Comparison of ENCODE assay signal across 8 cellular contexts in the genomic region with DNA sequence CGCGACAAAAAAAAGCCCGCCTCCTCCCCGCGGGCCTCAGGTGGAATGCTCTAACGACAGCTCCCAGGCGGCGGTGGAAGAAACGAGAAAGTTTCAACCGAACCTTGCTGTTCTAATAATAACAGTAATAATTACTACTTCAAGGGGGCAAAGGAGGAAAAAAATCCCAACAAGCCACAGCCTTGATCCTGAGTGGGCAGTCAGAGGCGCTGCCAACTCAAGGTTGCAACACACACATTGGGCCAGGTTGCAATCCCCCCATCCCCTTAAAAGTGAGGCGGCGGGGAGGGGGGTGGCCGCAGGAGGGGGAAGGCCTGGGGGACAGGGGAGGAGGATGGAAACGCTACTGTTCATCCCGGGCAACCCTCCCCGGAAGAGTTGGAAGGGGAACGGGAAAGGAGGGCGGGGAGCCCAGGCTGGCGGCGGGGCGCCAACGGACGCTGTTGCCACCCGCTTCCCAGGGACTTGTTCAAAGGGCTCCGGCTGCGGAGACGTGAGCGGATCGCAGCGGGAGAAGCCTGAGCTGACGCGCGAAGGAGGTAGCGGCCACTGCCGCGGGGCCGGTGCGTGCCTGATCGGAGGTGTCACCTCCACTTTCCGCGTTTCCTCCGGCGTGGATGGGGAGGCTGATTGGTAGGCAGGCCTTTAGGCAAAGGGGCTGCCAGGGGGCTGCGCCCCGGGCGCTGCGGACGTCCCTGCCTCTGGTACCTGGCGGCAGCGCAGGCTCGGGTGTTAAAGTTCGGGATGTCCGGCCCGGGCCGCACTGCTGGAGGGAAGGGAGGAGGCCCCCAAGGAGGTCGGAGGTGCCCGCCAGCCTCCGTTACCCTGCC. TPM values are rescaled to one million over a fixed set of nuclear protein-coding genes. Genes with fewer than 3 reads are reported as not detected.
DNase-seq lines count a peak whose midpoint lies in the region; ATAC-seq and TF ChIP-seq lines count a peak whose summit lies in the region.

No MANE protein-coding gene starts in this region.

- peak overlapping the region; percentile 96 to 100 (median 99) for H3K27ac Mint-ChIP-seq in CD8-positive, alpha-beta memory T cell
- H3K27ac Mint-ChIP-seq in H9: no peak overlapping the region; a peak in 1 of 7 replicates
- peak overlapping the region; percentile 96 for H3K27ac Mint-ChIP-seq in stimulated activated naive B cell treated with anti-CD40 and anti-IgM and Interleukin-4, amounts not matched to agents 10 μg/mL and 1 μg/mL and 100 μg/mL, for 72 hours

- H3K79me2 ChIP-seq in H9 (ENCODE audit: insufficient read depth, low read length): no peaks in the 10 kb centered on the region

- peak overlapping the region; percentile 91 for H3K27ac ChIP-seq in CD8-positive, alpha-beta memory T cell (ENCODE audit: low read depth, low read length)
- H3K27ac ChIP-seq in H9 (ENCODE audit: insufficient read length, low read depth, low read length) (no peak overlapping the region), esophagus squamous epithelium (peak overlapping the region; percentile 97 to 99 (median 98)), muscle layer of duodenum (ENCODE audit: low read length) (peak overlapping the region; percentile 78)

- no peak overlapping the region for H4K5ac ChIP-seq in H9 (ENCODE audit: insufficient read length, low read depth, low read length)

- H3K23ac ChIP-seq in H9 (ENCODE audit: insufficient read length, low read depth, low read length): no peak overlapping the region

- no peaks in the 10 kb centered on the region for H3K27me3 ChIP-seq in CD8-positive, alpha-beta memory T cell (ENCODE audit: insufficient read depth, low read length, poor library complexity, severe bottlenecking)
- H3K27me3 ChIP-seq in H9 (ENCODE audit: insufficient read depth, low read length): peaks cover 15% of the 10 kb centered on the region; the same call in 1 of the 2 replicates
- no peaks in the 10 kb centered on the region for H3K27me3 ChIP-seq in esophagus squamous epithelium
- no peaks in the 10 kb centered on the region for H3K27me3 ChIP-seq in muscle layer of duodenum (ENCODE audit: low read depth, low read length)

- no peaks in the 10 kb centered on the region for H3K9me3 ChIP-seq in CD8-positive, alpha-beta memory T cell (ENCODE audit: low read length)
- H3K9me3 ChIP-seq in H9 (ENCODE audit: control insufficient read depth, low read depth, low read length) (no peaks in the 10 kb centered on the region), esophagus squamous epithelium (no peaks in the 10 kb centered on the region), muscle layer of duodenum (ENCODE audit: control insufficient read depth in 1 of 2, low read length in 2 of 2) (no peaks in the 10 kb centered on the region)

- peaks cover 4% of the 10 kb centered on the region in 2 donors for H3K27me3 Mint-ChIP-seq in CD8-positive, alpha-beta memory T cell
- H3K27me3 Mint-ChIP-seq in H9 (ENCODE audit: low read depth): peaks cover 96% of the 10 kb centered on the region
- peaks cover 7 to 17% of the 10 kb centered on the region in 2 donors for H3K27me3 Mint-ChIP-seq in stimulated activated naive B cell treated with anti-CD40 and anti-IgM and Interleukin-4, amounts not matched to agents 10 μg/mL and 1 μg/mL and 100 μg/mL, for 72 hours

- no peak overlapping the region for H3T11ph ChIP-seq in H9 (ENCODE audit: low read length)

- no peak overlapping the region for H2BK120ac ChIP-seq in H9 (ENCODE audit: low read depth, low read length, poor library complexity, severe bottlenecking)

- peaks cover 36% of the 10 kb centered on the region for H3K23me2 ChIP-seq in H9 (ENCODE audit: insufficient read length, low read depth, low read length, poor library complexity, severe bottlenecking)

- POLR2A ChIA-PET in CD8-positive, alpha-beta memory T cell (lab: Charles Lee): interaction anchor here (1.4 to 4.8 kb wide), 4 partner anchors 8 to 1510 kb away, joined by 3 to 44 read pairs (median 16); a partner anchor contains a TSS

- peak overlapping the region; percentile 92 for H3K4me3 ChIP-seq in CD8-positive, alpha-beta memory T cell (ENCODE audit: low read length)
- H3K4me3 ChIP-seq in esophagus squamous epithelium (peak overlapping the region; percentile 60 to 89 (median 82)), muscle layer of duodenum (ENCODE audit: low read depth in 1 of 2, low read length in 2 of 2) (peak overlapping the region; percentile 82 to 97)

- H3K4me1 Mint-ChIP-seq in CD8-positive, alpha-beta memory T cell: peaks cover 33 to 50% (median 43%) of the 10 kb centered on the region in 3 donors
- H3K4me1 Mint-ChIP-seq in H9: peaks cover 25 to 28% of the 10 kb centered on the region in 2 experiments
- peaks cover 15 to 29% of the 10 kb centered on the region in 2 donors for H3K4me1 Mint-ChIP-seq in stimulated activated naive B cell treated with anti-CD40 and anti-IgM and Interleukin-4, amounts not matched to agents 10 μg/mL and 1 μg/mL and 100 μg/mL, for 72 hours

- DNase-seq in CD8-positive, alpha-beta memory T cell: peak; percentile 42 to 74 (median 45)
- DNase-seq in H9 (peak; percentile 59), NCI-H774 (lab: John Stamatoyannopoulos, UW) (peak; percentile 42), activated T-helper 1 cell treated with Interleukin-2 at 50 U/mL for 16 hours (ENCODE audit: low read depth) (peak; percentile 31), esophagus squamous epithelium (lab: John Stamatoyannopoulos, UW) (no peak)
- DNase-seq in stimulated activated naive B cell treated with anti-CD40 and anti-IgM and Interleukin-4, amounts not matched to agents 10 μg/mL and 1 μg/mL and 100 μg/mL, for 72 hours: peak; percentile 40

- TF ChIP-seq CTCF in H9 (conservative IDR thresholded peaks at IDR 0.05): no peak
- no peak for TF ChIP-seq CTCF in esophagus squamous epithelium (IDR thresholded peaks at IDR 0.05)

- no peak overlapping the region for H2BK20ac ChIP-seq in H9 (ENCODE audit: low read depth, low read length, poor library complexity, severe bottlenecking)

- H3K4ac ChIP-seq in H9 (ENCODE audit: low read depth, low read length): no peak overlapping the region

- no peak for TF ChIP-seq POLR2A in esophagus squamous epithelium (IDR thresholded peaks at IDR 0.05)

- H3K4me2 ChIP-seq in H9 (ENCODE audit: insufficient read depth, insufficient read length, low read length): peak overlapping the region; percentile 95

- H2BK12ac ChIP-seq in H9 (ENCODE audit: insufficient read length, low read depth, low read length): no peak overlapping the region

- no peak overlapping the region for H2AK5ac ChIP-seq in H9 (ENCODE audit: insufficient read length, low read length)

- H2BK15ac ChIP-seq in H9 (ENCODE audit: low read depth, low read length): no peak overlapping the region

- WGBS in H9 (ENCODE audit: extremely low coverage, insufficient read length, low lambda C conversion rate): no CpG with 5 or more reads among the region's 59 CpGs
- WGBS in esophagus squamous epithelium, 2 donors: 1% methylated on average over 10 to 16 of the region's 59 CpGs

- H3K79me1 ChIP-seq in H9 (ENCODE audit: insufficient read depth, low read depth, low read length, poor library complexity, severe bottlenecking): no peaks in the 10 kb centered on the region

- intact Hi-C loops in esophagus squamous epithelium (cut with DNase I): no loop called here

- H4K20me1 ChIP-seq in H9 (ENCODE audit: control insufficient read depth, insufficient read depth, insufficient read length): peaks cover 4% of the 10 kb centered on the region

- peaks cover 0 to 3% (median 2%) of the 10 kb centered on the region in 5 donors for H3K9me3 Mint-ChIP-seq in CD8-positive, alpha-beta memory T cell
- no peaks in the 10 kb centered on the region; a peak in 1 of 5 replicates for H3K9me3 Mint-ChIP-seq in H9
- H3K9me3 Mint-ChIP-seq in stimulated activated naive B cell treated with anti-CD40 and anti-IgM and Interleukin-4, amounts not matched to agents 10 μg/mL and 1 μg/mL and 100 μg/mL, for 72 hours: no peaks in the 10 kb centered on the region

- H2AFZ ChIP-seq in H9 (ENCODE audit: low read length): no peak overlapping the region

- ATAC-seq in stimulated activated naive B cell treated with anti-CD40 and anti-IgM and Interleukin-4, amounts not matched to agents 10 μg/mL and 1 μg/mL and 100 μg/mL, for 72 hours (replicated peaks): peak; percentile 0 to 1
- ATAC-seq in GM19397 (IDR thresholded peaks at IDR 0.05; ENCODE audit: unreplicated experiment): no peak

- no peak overlapping the region for H3K9ac ChIP-seq in H9 (ENCODE audit: extremely low read depth, insufficient read length, low read length)

- no peak overlapping the region for H3K56ac ChIP-seq in H9 (ENCODE audit: insufficient read length, low read depth, low read length)

- H4K91ac ChIP-seq in H9 (ENCODE audit: insufficient read length, low read depth, low read length): no peak overlapping the region

- no peak overlapping the region; the same call in 1 of the 2 replicates for H3K14ac ChIP-seq in H9 (ENCODE audit: insufficient read depth, low read length)

- H3K18ac ChIP-seq in H9 (ENCODE audit: insufficient read length, low read depth, low read length): no peak overlapping the region

- CTCF ChIA-PET in CD8-positive, alpha-beta memory T cell (lab: Charles Lee): interaction anchor here (1.0 to 1.7 kb wide), 4 partner anchors 25 to 62 kb away, joined by 3 to 6 read pairs (median 4); no protein-coding TSS in a partner anchor

- H4K8ac ChIP-seq in H9 (replicated peaks; ENCODE audit: insufficient read length, low read depth, low read length): no peak overlapping the region

- H3K36me3 ChIP-seq in CD8-positive, alpha-beta memory T cell (ENCODE audit: insufficient read depth, low read length): no peaks in the 10 kb centered on the region
- no peaks in the 10 kb centered on the region for H3K36me3 ChIP-seq in esophagus squamous epithelium
- H3K36me3 ChIP-seq in muscle layer of duodenum (ENCODE audit: control insufficient read depth in 1 of 2, insufficient read depth in 2 of 2, low read length in 2 of 2): peaks cover 0 to 4% of the 10 kb centered on the region in 2 donors

- peak overlapping the region; percentile 96 to 100 (median 99) for H3K4me3 Mint-ChIP-seq in CD8-positive, alpha-beta memory T cell
- peak overlapping the region; percentile 78 to 92 for H3K4me3 Mint-ChIP-seq in H9
- H3K4me3 Mint-ChIP-seq in stimulated activated naive B cell treated with anti-CD40 and anti-IgM and Interleukin-4, amounts not matched to agents 10 μg/mL and 1 μg/mL and 100 μg/mL, for 72 hours: peak overlapping the region; percentile 97 to 99

- peaks cover 0 to 27% (median 0%) of the 10 kb centered on the region in 3 donors for H3K36me3 Mint-ChIP-seq in CD8-positive, alpha-beta memory T cell
- no peaks in the 10 kb centered on the region; a peak in 1 of 7 replicates for H3K36me3 Mint-ChIP-seq in H9 (ENCODE audit: insufficient read depth in 1 of 3, low read depth in 3 of 3)
- H3K36me3 Mint-ChIP-seq in stimulated activated naive B cell treated with anti-CD40 and anti-IgM and Interleukin-4, amounts not matched to agents 10 μg/mL and 1 μg/mL and 100 μg/mL, for 72 hours: peaks cover 5 to 7% of the 10 kb centered on the region in 2 donors

- H3K4me1 ChIP-seq in CD8-positive, alpha-beta memory T cell (ENCODE audit: insufficient read depth, low read length): peaks cover 28% of the 10 kb centered on the region
- peaks cover 5% of the 10 kb centered on the region; the same call in 1 of the 2 replicates for H3K4me1 ChIP-seq in H9 (ENCODE audit: insufficient read depth, low read length)
- peaks cover 11 to 44% (median 21%) of the 10 kb centered on the region in 3 donors for H3K4me1 ChIP-seq in esophagus squamous epithelium
- H3K4me1 ChIP-seq in muscle layer of duodenum (ENCODE audit: control insufficient read depth in 1 of 2, insufficient read depth in 2 of 2, low read length in 2 of 2): peaks cover 19 to 25% of the 10 kb centered on the region in 2 donors

- no peak overlapping the region for H2BK5ac ChIP-seq in H9 (ENCODE audit: insufficient read length, low read length)

RNA-seq across cellular contexts. Expression of a gene that starts 0.6 kb away (rescaled TPM):
- 100 to 1,000 TPM; 145 to 156 TPM for total RNA-seq in CD8-positive, alpha-beta memory T cell
- 56.7 TPM for polyA plus RNA-seq in CD8-positive, alpha-beta memory T cell
- total RNA-seq in H9 (2021) (8.4 and 15.3 TPM in 2 replicates), esophagus squamous epithelium (10 to 100 TPM; 51.0 to 93.3 (median 64.1) TPM)

Comparison
In these comparisons a context has a peak if more than half of its experiments do, and no peak if none do; other contexts are left out.
1. H3K27ac Mint-ChIP-seq: peak in CD8-positive, alpha-beta memory T cell (8 of 8) and stimulated activated naive B cell treated with anti-CD40 and anti-IgM and Interleukin-4, amounts not matched to agents 10 μg/mL and 1 μg/mL and 100 μg/mL, for 72 hours (single experiment); none in H9 (0 of 3).
2. Peak in every context shown above with its lines, with median percentiles within 50 percentile points of each other: H3K4me3 ChIP-seq and H3K4me3 Mint-ChIP-seq.